In genomic region chr19:57280913-57281425, GRCh38 we compare ENCODE assay signal across 8 cellular contexts. TPM values are rescaled to one million over a fixed set of nuclear protein-coding genes. Genes with fewer than 3 reads are reported as not detected.
A peak's percentile ranks its signal among the peaks of the same experiment; 100 is the strongest.
DNase-seq lines count a peak whose midpoint lies in the region; ATAC-seq, FAIRE-seq and TF ChIP-seq lines count a peak whose summit lies in the region.

No MANE protein-coding gene starts in this region.

- H3K23ac ChIP-seq in mesendoderm (ENCODE audit: low read length) = peak overlapping the region; percentile 87

- WGBS in mesendoderm (ENCODE audit: extremely low coverage, insufficient coverage, low lambda C conversion rate) = no CpG with 5 or more reads among the region's 9 CpGs

- no peak for FAIRE-seq in bronchial epithelial cell (lab: Jason Lieb, UNC)

- no peak overlapping the region for H2BK15ac ChIP-seq in mesendoderm (replicated peaks; ENCODE audit: low read depth)

- no peak overlapping the region for H2BK120ac ChIP-seq in mesendoderm (ENCODE audit: low read depth, low read length)

- peak overlapping the region; percentile 73 for H2AK5ac ChIP-seq in mesendoderm (ENCODE audit: low read length)

- peaks cover 12% of the 10 kb centered on the region for H3K79me1 ChIP-seq in mesendoderm (ENCODE audit: low read length)

- H2BK5ac ChIP-seq in mesendoderm (ENCODE audit: low read length) = no peak overlapping the region

- no peak for ATAC-seq in Right ventricle myocardium superior (ENCODE audit: poor library complexity)
- ATAC-seq in GM21529 (IDR thresholded peaks at IDR 0.05; ENCODE audit: unreplicated experiment) = no peak
- no peak for ATAC-seq in GM21825 (IDR thresholded peaks at IDR 0.05; ENCODE audit: unreplicated experiment)
- no peak for ATAC-seq in GM18868 (IDR thresholded peaks at IDR 0.05; ENCODE audit: unreplicated experiment)

- H3K36me3 ChIP-seq in left ventricle myocardium inferior (peaks cover 20% of the 10 kb centered on the region), bronchial epithelial cell (ENCODE audit: control insufficient read depth, insufficient read depth, low read length) (peaks cover 12% of the 10 kb centered on the region), mesendoderm (ENCODE audit: control insufficient read depth, insufficient read depth, low read length) (peaks cover 6% of the 10 kb centered on the region)

- H3K9me3 ChIP-seq in left ventricle myocardium inferior (replicated peaks) = no peaks in the 10 kb centered on the region

- DNase-seq in left ventricle myocardium inferior (no peak), Right ventricle myocardium superior (no peak), NCI-H2227 (lab: John Stamatoyannopoulos, UW; ENCODE audit: unreplicated experiment) (peak; percentile 44), bronchial epithelial cell (ENCODE audit: low read depth) (no peak), mesendoderm (no peak)

- H3K27me3 ChIP-seq in left ventricle myocardium inferior (ENCODE audit: low read depth) (no peaks in the 10 kb centered on the region), bronchial epithelial cell (ENCODE audit: control insufficient read depth, insufficient read depth, low read length) (no peaks in the 10 kb centered on the region), mesendoderm (ENCODE audit: insufficient read depth, low read length, poor library complexity) (no peaks in the 10 kb centered on the region)

- peaks cover 71% of the 10 kb centered on the region for H3K4me1 ChIP-seq in left ventricle myocardium inferior
- H3K4me1 ChIP-seq in mesendoderm (ENCODE audit: control insufficient read depth, low read depth, low read length) = peaks cover 2% of the 10 kb centered on the region

- peak overlapping the region; percentile 17 for H3K4ac ChIP-seq in mesendoderm (ENCODE audit: low read depth, low read length)

- peak overlapping the region; percentile 95 for H3K9ac ChIP-seq in mesendoderm (ENCODE audit: low read length)

- H3K27ac ChIP-seq in left ventricle myocardium inferior (replicated peaks) = peak overlapping the region; percentile 99
- H3K27ac ChIP-seq in mesendoderm (ENCODE audit: low read depth, low read length) = peak overlapping the region; percentile 41

- H4K5ac ChIP-seq in mesendoderm (ENCODE audit: low read length) = no peak overlapping the region

- peaks cover 48% of the 10 kb centered on the region for H3K79me2 ChIP-seq in mesendoderm (ENCODE audit: control insufficient read depth, insufficient read depth, low read length)

- peak overlapping the region; percentile 9 for H3K18ac ChIP-seq in mesendoderm (ENCODE audit: low read length)

- no peak overlapping the region for H4K8ac ChIP-seq in mesendoderm (ENCODE audit: low read depth, low read length)

- H3K4me2 ChIP-seq in mesendoderm (ENCODE audit: low read length) = peak overlapping the region; percentile 71

- intact Hi-C loops in left ventricle myocardium inferior (cut with micrococcal nuclease) (no loop called here), Right ventricle myocardium superior (cut with DNase I) (loop anchor here (2.0 to 5.0 kb wide), 2 partner anchors 40 to 71 kb away; partner anchors contain the start of genes ZNF304 and ZNF805)

- peak overlapping the region; percentile 87 for H3K56ac ChIP-seq in mesendoderm (ENCODE audit: low read length)

- peak overlapping the region; percentile 92 for H3K4me3 ChIP-seq in left ventricle myocardium inferior
- H3K4me3 ChIP-seq in bronchial epithelial cell (ENCODE audit: low read depth, low read length) = peak overlapping the region; percentile 75
- peak overlapping the region; percentile 96 for H3K4me3 ChIP-seq in mesendoderm (ENCODE audit: low read length)

- no peak for TF ChIP-seq CTCF in left ventricle myocardium inferior (IDR thresholded peaks at IDR 0.05; ENCODE audit: borderline replicate concordance)
- no peak for TF ChIP-seq CTCF in bronchial epithelial cell (IDR thresholded peaks at IDR 0.05; ENCODE audit: insufficient read depth, low read length, severe bottlenecking)

RNA-seq across cellular contexts. Expression of gene ZNF460, which starts 0.7 kb away (rescaled TPM):
- total RNA-seq in left ventricle myocardium inferior = 24.0 TPM
- 23.0 TPM for total RNA-seq in Right ventricle myocardium superior
- total RNA-seq in bronchial epithelial cell = 126 and 131 TPM in 2 replicates
- 3.2 TPM for polyA plus RNA-seq in mesendoderm (2013, experiment 1 of 2)
- polyA plus RNA-seq in mesendoderm (2013, experiment 2 of 2) = 3.0 TPM

RNA-seq across cellular contexts. Expression of gene ZNF543, which starts 39.3 kb away (rescaled TPM):
- 5.7 TPM for total RNA-seq in left ventricle myocardium inferior
- 5.6 TPM for total RNA-seq in Right ventricle myocardium superior
- 13.2 and 14.7 TPM in 2 replicates for total RNA-seq in bronchial epithelial cell
- 2.7 TPM for polyA plus RNA-seq in mesendoderm (2013, experiment 1 of 2)
- 2.6 TPM for polyA plus RNA-seq in mesendoderm (2013, experiment 2 of 2)

RNA-seq across cellular contexts. Expression of gene ZNF805, which starts 40.5 kb away (rescaled TPM):
- total RNA-seq in left ventricle myocardium inferior (8.4 TPM), Right ventricle myocardium superior (8.4 TPM), bronchial epithelial cell (21.9 and 27.9 TPM in 2 replicates)
- 2.5 TPM for polyA plus RNA-seq in mesendoderm (2013, experiment 1 of 2)
- 2.3 TPM for polyA plus RNA-seq in mesendoderm (2013, experiment 2 of 2)

RNA-seq across cellular contexts. Expression of gene AURKC, which starts 50.1 kb away (rescaled TPM):
- total RNA-seq in left ventricle myocardium inferior (1.2 TPM), Right ventricle myocardium superior (0.91 TPM), bronchial epithelial cell (1.3 and 1.6 TPM in 2 replicates)
- polyA plus RNA-seq in mesendoderm (2013, experiment 1 of 2) = 7.7 TPM
- 7.3 TPM for polyA plus RNA-seq in mesendoderm (2013, experiment 2 of 2)
